ENCODE assay signal across 1 cellular context in the genomic region with DNA sequence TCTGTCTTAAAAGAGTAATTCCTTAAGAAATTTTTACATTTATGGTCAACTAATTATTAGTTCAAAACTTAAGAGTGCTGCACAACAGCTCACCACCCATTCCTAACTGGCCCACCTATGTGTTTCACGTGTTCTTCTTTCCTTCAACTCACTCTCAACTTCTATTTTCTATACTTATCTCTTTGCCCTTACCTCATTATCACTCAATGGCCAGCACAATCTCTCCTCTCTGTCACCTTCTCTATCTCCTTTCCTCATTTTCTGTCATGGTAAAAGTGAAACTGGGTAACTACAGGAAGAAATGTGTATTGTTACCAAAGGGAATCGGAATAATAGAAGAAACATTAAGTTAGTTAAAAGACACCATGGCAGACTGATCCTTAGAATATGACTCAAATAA.
TF ChIP-seq lines count a peak whose summit lies in the region.

No MANE protein-coding gene starts in this region.

TF ChIP-seq in K562, 482 proteins besides CTCF, POLR2A, EP300 and RAD21:
- TF ChIP-seq EHMT2 (IDR thresholded peaks at IDR 0.05) (no peak), ARID1B (IDR thresholded peaks at IDR 0.05) (peak; percentile 61), SMAD1 (IDR thresholded peaks at IDR 0.05; ENCODE audit: low read depth, low read length, partially characterized antibody) (no peak), RHOXF2B (CRISPR knock-in tag; conservative IDR thresholded peaks at IDR 0.05) (no peak), XRCC5 (IDR thresholded peaks at IDR 0.05; ENCODE audit: low read depth, low read length) (no peak), NCOA2 (IDR thresholded peaks at IDR 0.05; ENCODE audit: partially characterized antibody in 2 of 2) (peak in 1 of 2 experiments; percentile 13), JUND (IDR thresholded peaks at IDR 0.05; ENCODE audit: borderline replicate concordance, low read depth, low read length) (no peak), JUND (tag; IDR thresholded peaks at IDR 0.05; ENCODE audit: borderline replicate concordance, low read depth, low read length) (no peak), CCNT2 (IDR thresholded peaks at IDR 0.05; ENCODE audit: borderline replicate concordance, extremely low read depth, insufficient read length, low read depth, low read length) (no peak), ZNF175 (CRISPR knock-in tag; IDR thresholded peaks at IDR 0.05; ENCODE audit: low read depth) (no peak), HNRNPUL1 (IDR thresholded peaks at IDR 0.05; ENCODE audit: low read length) (no peak), BHLHE40 (IDR thresholded peaks at IDR 0.05; ENCODE audit: low read length) (no peak), ZNF224 (CRISPR knock-in tag; IDR thresholded peaks at IDR 0.05) (no peak), CBFA2T3 (IDR thresholded peaks at IDR 0.05) (peak; percentile 52), ZNF79 (CRISPR knock-in tag; IDR thresholded peaks at IDR 0.05; ENCODE audit: low read depth) (no peak), TAL1 (IDR thresholded peaks at IDR 0.05) (peak; percentile 27; the same call in 1 of the 2 replicates)
- TF ChIP-seq, protein P1, sequence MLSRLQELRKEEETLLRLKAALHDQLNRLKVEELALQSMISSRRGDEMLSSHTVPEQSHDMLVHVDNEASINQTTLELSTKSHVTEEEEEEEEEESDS (CRISPR knock-in tag; IDR thresholded peaks at IDR 0.05), result no peak
- TF ChIP-seq, protein P2, sequence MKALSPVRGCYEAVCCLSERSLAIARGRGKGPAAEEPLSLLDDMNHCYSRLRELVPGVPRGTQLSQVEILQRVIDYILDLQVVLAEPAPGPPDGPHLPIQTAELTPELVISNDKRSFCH (CRISPR knock-in tag; IDR thresholded peaks at IDR 0.05), result no peak
- TF ChIP-seq, protein P2 (tag; IDR thresholded peaks at IDR 0.05), result no peak
- TF ChIP-seq, protein P3, sequence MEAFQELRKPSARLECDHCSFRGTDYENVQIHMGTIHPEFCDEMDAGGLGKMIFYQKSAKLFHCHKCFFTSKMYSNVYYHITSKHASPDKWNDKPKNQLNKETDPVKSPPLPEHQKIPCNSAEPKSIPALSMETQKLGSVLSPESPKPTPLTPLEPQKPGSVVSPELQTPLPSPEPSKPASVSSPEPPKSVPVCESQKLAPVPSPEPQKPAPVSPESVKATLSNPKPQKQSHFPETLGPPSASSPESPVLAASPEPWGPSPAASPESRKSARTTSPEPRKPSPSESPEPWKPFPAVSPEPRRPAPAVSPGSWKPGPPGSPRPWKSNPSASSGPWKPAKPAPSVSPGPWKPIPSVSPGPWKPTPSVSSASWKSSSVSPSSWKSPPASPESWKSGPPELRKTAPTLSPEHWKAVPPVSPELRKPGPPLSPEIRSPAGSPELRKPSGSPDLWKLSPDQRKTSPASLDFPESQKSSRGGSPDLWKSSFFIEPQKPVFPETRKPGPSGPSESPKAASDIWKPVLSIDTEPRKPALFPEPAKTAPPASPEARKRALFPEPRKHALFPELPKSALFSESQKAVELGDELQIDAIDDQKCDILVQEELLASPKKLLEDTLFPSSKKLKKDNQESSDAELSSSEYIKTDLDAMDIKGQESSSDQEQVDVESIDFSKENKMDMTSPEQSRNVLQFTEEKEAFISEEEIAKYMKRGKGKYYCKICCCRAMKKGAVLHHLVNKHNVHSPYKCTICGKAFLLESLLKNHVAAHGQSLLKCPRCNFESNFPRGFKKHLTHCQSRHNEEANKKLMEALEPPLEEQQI (IDR thresholded peaks at IDR 0.05), result peak; percentile 31; the same call in 1 of the 2 replicates
- TF ChIP-seq, protein P4, sequence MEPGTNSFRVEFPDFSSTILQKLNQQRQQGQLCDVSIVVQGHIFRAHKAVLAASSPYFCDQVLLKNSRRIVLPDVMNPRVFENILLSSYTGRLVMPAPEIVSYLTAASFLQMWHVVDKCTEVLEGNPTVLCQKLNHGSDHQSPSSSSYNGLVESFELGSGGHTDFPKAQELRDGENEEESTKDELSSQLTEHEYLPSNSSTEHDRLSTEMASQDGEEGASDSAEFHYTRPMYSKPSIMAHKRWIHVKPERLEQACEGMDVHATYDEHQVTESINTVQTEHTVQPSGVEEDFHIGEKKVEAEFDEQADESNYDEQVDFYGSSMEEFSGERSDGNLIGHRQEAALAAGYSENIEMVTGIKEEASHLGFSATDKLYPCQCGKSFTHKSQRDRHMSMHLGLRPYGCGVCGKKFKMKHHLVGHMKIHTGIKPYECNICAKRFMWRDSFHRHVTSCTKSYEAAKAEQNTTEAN (CRISPR knock-in tag; IDR thresholded peaks at IDR 0.05), result no peak
